In genomic region chr18:45496746-45497145, GRCh38 we compare ENCODE assay signal across 7 cellular contexts.
"Had no signal": no experiment of that assay in that cellular context is flagged by ENCODE, and none has a peak within 500 bp of the region (broad histone marks: within the 10 kb centered on the region; RNA-seq: fewer than 3 reads in every experiment).

No MANE protein-coding gene starts in this region.

- H3K27ac ChIP-seq: HL-60 had no signal

- ATAC-seq: HepG2, K562 had no signal

- H3K4me3 ChIP-seq: K562 had no signal

- FAIRE-seq: HepG2, HTR-8/SVneo, K562 had no signal

- DNase-seq: IMR-90, KBM-7, KG1 had no signal
